28 cellular contexts compared by ENCODE assay signal in the genomic region with DNA sequence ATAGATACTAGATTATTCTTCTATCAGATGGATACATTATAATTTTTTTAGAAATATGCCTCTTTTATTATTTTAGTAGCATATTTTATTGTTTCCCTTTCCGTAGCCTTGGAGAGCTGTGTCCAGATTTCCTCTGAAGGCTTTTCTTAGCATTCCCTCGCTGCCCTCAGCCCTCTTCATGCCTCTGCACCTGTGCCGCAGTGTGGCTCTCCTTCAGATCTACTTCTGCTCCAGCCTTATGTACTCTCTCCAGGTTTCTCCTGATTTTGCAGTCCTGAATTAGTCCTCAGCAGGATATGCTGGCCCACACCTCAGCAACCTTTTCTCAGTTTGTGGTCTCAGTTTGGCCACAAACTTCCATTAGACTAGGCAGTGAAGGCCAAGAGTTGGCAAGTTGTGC.
DNase-seq lines count a peak whose midpoint lies in the region; ATAC-seq, FAIRE-seq and TF ChIP-seq lines count a peak whose summit lies in the region.
"Had no signal": no experiment of that assay in that cellular context is flagged by ENCODE, and none has a peak within 500 bp of the region (broad histone marks: within the 10 kb centered on the region; RNA-seq: fewer than 3 reads in every experiment).

No MANE protein-coding gene starts in this region.

- no peaks in the 10 kb centered on the region for H3K23me2 ChIP-seq in H1 (ENCODE audit: low read depth, low read length)

- H3K56ac ChIP-seq in H1 (replicated peaks; ENCODE audit: insufficient read length, low read depth, low read length) = no peak overlapping the region

- H3K36me3 Mint-ChIP-seq in GM23338 (ENCODE audit: low read depth) (no peaks in the 10 kb centered on the region), WTC11 (no peaks in the 10 kb centered on the region), neural progenitor cell (no peaks in the 10 kb centered on the region)

- H2BK15ac ChIP-seq in H1 (ENCODE audit: low read length) = no peak overlapping the region

- H4K5ac ChIP-seq in H1 (ENCODE audit: insufficient read length, low read depth, low read length) = no peak overlapping the region

- in situ Hi-C loops in KBM-7 (cut with MboI; ENCODE audit: low pct_unique_long_range_greater_than_20kb, low sequenced_read_pairs) = no loop called here

- no peak overlapping the region for H4K8ac ChIP-seq in H1 (ENCODE audit: extremely low read depth, insufficient read depth, low read length)

- peaks cover 43% of the 10 kb centered on the region for H3K4me1 ChIP-seq in GM23338 (ENCODE audit: insufficient read depth)
- peaks cover 0 to 5% (median 2%) of the 10 kb centered on the region in 4 experiments; a peak in 2 of 7 replicates for H3K4me1 ChIP-seq in H1 (replicated peaks in 1 of 4; ENCODE audit: control insufficient read depth in 3 of 4, insufficient read depth in 4 of 4, low read length in 3 of 4)
- peaks cover 5% of the 10 kb centered on the region for H3K4me1 ChIP-seq in neural progenitor cell
- H3K4me1 ChIP-seq in pancreas = no peaks in the 10 kb centered on the region
- H3K4me1 ChIP-seq in SJCRH30 = no peaks in the 10 kb centered on the region
- H3K4me1 ChIP-seq: BLaER1 treated with 17β-estradiol and CSF1 and Interleukin-3, amounts not matched to agents 10 nM and 100 nM; SJSA1 had no signal

- H3K9ac ChIP-seq in H1 (replicated peaks in 1 of 4; ENCODE audit: extremely low read depth in 1 of 4, low read depth in 3 of 4, low read length in 3 of 4) = no peak overlapping the region
- H3K9ac ChIP-seq in neural progenitor cell = no peak overlapping the region
- H3K9ac ChIP-seq: BLaER1 treated with 17β-estradiol and CSF1 and Interleukin-3, amounts not matched to agents 10 nM and 100 nM had no signal

- H3K27me3 ChIP-seq in GM23338 (ENCODE audit: insufficient read depth) (no peaks in the 10 kb centered on the region), H1 (replicated peaks in 1 of 4; ENCODE audit: control insufficient read depth in 3 of 4, extremely low read depth in 1 of 4, insufficient read depth in 3 of 4, low read length in 3 of 4) (no peaks in the 10 kb centered on the region), neural progenitor cell (no peaks in the 10 kb centered on the region), pancreas (peaks cover 0 to 3% (median 0%) of the 10 kb centered on the region in 4 donors), SJCRH30 (no peaks in the 10 kb centered on the region)
- H3K27me3 ChIP-seq: BLaER1 treated with 17β-estradiol and CSF1 and Interleukin-3, amounts not matched to agents 10 nM and 100 nM; SJSA1 had no signal

- H3K9me2 ChIP-seq in GM23338 (ENCODE audit: insufficient read depth) = no peaks in the 10 kb centered on the region

- H3K18ac ChIP-seq in H1 (ENCODE audit: extremely low read depth, low read length) = no peak overlapping the region

- H3K27me3 Mint-ChIP-seq in GM23338 (ENCODE audit: insufficient read depth, low read depth, poor library complexity) (peaks cover 2% of the 10 kb centered on the region), WTC11 (ENCODE audit: low read depth) (no peaks in the 10 kb centered on the region), neural progenitor cell (ENCODE audit: insufficient read depth, low read depth) (no peaks in the 10 kb centered on the region)
- H3K27me3 Mint-ChIP-seq: CD4-positive, alpha-beta memory T cell had no signal

- H4K20me1 ChIP-seq in GM23338 (replicated peaks; ENCODE audit: insufficient read depth) = no peaks in the 10 kb centered on the region
- H4K20me1 ChIP-seq in H1 (replicated peaks in 1 of 2; ENCODE audit: control insufficient read depth in 1 of 2, insufficient read depth in 2 of 2, low read length in 2 of 2) = no peaks in the 10 kb centered on the region
- no peaks in the 10 kb centered on the region for H4K20me1 ChIP-seq in neural progenitor cell (ENCODE audit: low read depth)
- H4K20me1 ChIP-seq: BLaER1 treated with 17β-estradiol and CSF1 and Interleukin-3, amounts not matched to agents 10 nM and 100 nM had no signal

- H2AK5ac ChIP-seq in H1 (ENCODE audit: low read depth, low read length) = no peak overlapping the region

- intact Hi-C loops in pancreas (cut with DNase I) = no loop called here

- no peak for TF ChIP-seq POLR2A in H1 (IDR thresholded peaks at IDR 0.05; ENCODE audit: control extremely low read depth in 1 of 2, low read depth in 2 of 2, low read length in 2 of 2)

- FAIRE-seq in H1 (lab: Jason Lieb, UNC) (no peak), pancreas (lab: Jason Lieb, UNC) (no peak)
- FAIRE-seq: GM12892, GM19239, HepG2 had no signal

- H3K9me3 Mint-ChIP-seq in GM23338 (no peaks in the 10 kb centered on the region; the same call in 2 of the 3 replicates), WTC11 (peaks cover 8% of the 10 kb centered on the region; the same call in 1 of the 2 replicates), neural progenitor cell (no peaks in the 10 kb centered on the region)

- no peak overlapping the region for H3K4ac ChIP-seq in H1 (replicated peaks; ENCODE audit: insufficient read length, low read depth, low read length)

- CTCF ChIA-PET in WTC11 (lab: Charles Lee) (interaction anchor here (1.0 kb wide), 1 partner anchor 13 kb away, joined by 4 read pairs; no protein-coding TSS in a partner anchor), H1 (lab: Charles Lee; ENCODE audit: partially characterized antibody) (interaction anchor here (1.4 kb wide), 1 partner anchor 12 kb away, joined by 7 read pairs; no protein-coding TSS in a partner anchor)

- no peak overlapping the region for H2BK20ac ChIP-seq in H1 (ENCODE audit: low read length)

- no peak overlapping the region for H3K4me3 Mint-ChIP-seq in GM23338
- no peak overlapping the region for H3K4me3 Mint-ChIP-seq in WTC11
- H3K4me3 Mint-ChIP-seq in neural progenitor cell = no peak overlapping the region
- H3K4me3 Mint-ChIP-seq: CD4-positive, alpha-beta memory T cell; HFFc6 had no signal

- no peak for TF ChIP-seq RAD21 in H1 (IDR thresholded peaks at IDR 0.05 in 1 of 2, conservative IDR thresholded peaks at IDR 0.05 in 1 of 2; ENCODE audit: low read depth in 2 of 2, low read length in 2 of 2)

- peak overlapping the region; percentile 71 for H3K27ac Mint-ChIP-seq in GM23338
- peak overlapping the region; percentile 71 for H3K27ac Mint-ChIP-seq in WTC11
- H3K27ac Mint-ChIP-seq in neural progenitor cell = no peak overlapping the region
- H3K27ac Mint-ChIP-seq: CD4-positive, alpha-beta memory T cell; HFFc6 had no signal

- POLR2A ChIA-PET in WTC11 (lab: Charles Lee) = no interaction called here
- POLR2A ChIA-PET in H1 (lab: Charles Lee; ENCODE audit: partially characterized antibody) = interaction anchor here (0.6 kb wide), 1 partner anchor 13 kb away, joined by 3 read pairs; no protein-coding TSS in a partner anchor

- 95% methylated on average over 3 of the region's 3 CpGs; no CpG with 5 or more reads in 1 of the 2 experiments for WGBS in H1 (ENCODE audit: extremely low coverage in 1 of 2, insufficient coverage in 1 of 2, insufficient read length in 1 of 2, insufficient replicate concordance in 2 of 2, low coverage in 1 of 2, low lambda C conversion rate in 2 of 2, missing lambda C conversion rate in 1 of 2), 2 experiments
- WGBS in pancreas, 2 donors = 87 to 89% methylated on average over 3 of the region's 3 CpGs

- H3K79me1 ChIP-seq in H1 (ENCODE audit: low read depth, low read length) = no peaks in the 10 kb centered on the region

- H2BK12ac ChIP-seq in H1 (ENCODE audit: low read depth, low read length) = no peak overlapping the region

- H3F3A ChIP-seq in GM23338 (replicated peaks; ENCODE audit: low read depth) = no peaks in the 10 kb centered on the region
- H3F3A ChIP-seq in neural progenitor cell (ENCODE audit: low read depth) = no peaks in the 10 kb centered on the region

- H3K4me2 ChIP-seq in GM23338 (peak overlapping the region; percentile 15; the same call in 1 of the 2 replicates), H1 (ENCODE audit: insufficient read depth in 1 of 2, low read depth in 2 of 2, low read length in 2 of 2) (no peak overlapping the region; a peak in 1 of 4 replicates), neural progenitor cell (no peak overlapping the region)
- H3K4me2 ChIP-seq: BLaER1 treated with 17β-estradiol and CSF1 and Interleukin-3, amounts not matched to agents 10 nM and 100 nM had no signal

- no peak overlapping the region for H3K27ac ChIP-seq in GM23338 (ENCODE audit: low read depth)
- H3K27ac ChIP-seq in H1 (ENCODE audit: low read depth, low read length) = no peak overlapping the region
- no peak overlapping the region for H3K27ac ChIP-seq in neural progenitor cell
- no peak overlapping the region for H3K27ac ChIP-seq in pancreas
- no peak overlapping the region for H3K27ac ChIP-seq in SJCRH30
- H3K27ac ChIP-seq: BLaER1 treated with 17β-estradiol and CSF1 and Interleukin-3, amounts not matched to agents 10 nM and 100 nM; SJSA1 had no signal

- H3K36me3 ChIP-seq in GM23338 (ENCODE audit: insufficient read depth) (no peaks in the 10 kb centered on the region), H1 (ENCODE audit: control insufficient read depth in 2 of 4, insufficient read depth in 4 of 4, low read length in 3 of 4) (no peaks in the 10 kb centered on the region), neural progenitor cell (no peaks in the 10 kb centered on the region), pancreas (no peaks in the 10 kb centered on the region), SJCRH30 (no peaks in the 10 kb centered on the region)
- H3K36me3 ChIP-seq: BLaER1 treated with 17β-estradiol and CSF1 and Interleukin-3, amounts not matched to agents 10 nM and 100 nM; HAP-1; SJSA1 had no signal

- no peak overlapping the region for H3K4me3 ChIP-seq in GM23338
- H3K4me3 ChIP-seq in H1 (ENCODE audit: extremely low read depth in 1 of 4, insufficient read depth in 2 of 4, low read depth in 3 of 4, low read length in 4 of 4) = no peak overlapping the region
- H3K4me3 ChIP-seq in neural progenitor cell = no peak overlapping the region
- no peak overlapping the region for H3K4me3 ChIP-seq in pancreas
- H3K4me3 ChIP-seq in SJCRH30 = no peak overlapping the region
- H3K4me3 ChIP-seq: BLaER1 treated with 17β-estradiol and CSF1 and Interleukin-3, amounts not matched to agents 10 nM and 100 nM; HAP-1; SJSA1 had no signal

- no peak overlapping the region for H2BK120ac ChIP-seq in H1 (replicated peaks; ENCODE audit: low read depth, low read length)

- H3K14ac ChIP-seq in H1 (ENCODE audit: insufficient read length) = no peak overlapping the region

- peak overlapping the region; percentile 40; the same call in 1 of the 2 replicates for H2AFZ ChIP-seq in GM23338
- H2AFZ ChIP-seq in H1 (ENCODE audit: low read length) = peak overlapping the region; percentile 95
- peak overlapping the region; percentile 19 for H2AFZ ChIP-seq in neural progenitor cell (replicated peaks)

- H3K4me1 Mint-ChIP-seq in GM23338 (peaks cover 13% of the 10 kb centered on the region), WTC11 (peaks cover 28% of the 10 kb centered on the region), neural progenitor cell (no peaks in the 10 kb centered on the region)
- H3K4me1 Mint-ChIP-seq: CD4-positive, alpha-beta memory T cell had no signal

- H3K79me2 ChIP-seq in GM23338 (replicated peaks; ENCODE audit: insufficient read depth) (no peaks in the 10 kb centered on the region), H1 (ENCODE audit: control insufficient read depth in 1 of 2, insufficient read depth in 2 of 2, low read length in 2 of 2) (no peaks in the 10 kb centered on the region), neural progenitor cell (ENCODE audit: low read depth) (no peaks in the 10 kb centered on the region)

- TF ChIP-seq EP300 in H1 (IDR thresholded peaks at IDR 0.05; ENCODE audit: borderline replicate concordance in 1 of 2, low read depth in 2 of 2, low read length in 2 of 2) = no peak

- peak; percentile 65; the same call in 2 of the 3 replicates for ATAC-seq in GM23338
- peak; percentile 88 for ATAC-seq in WTC11
- no peak for ATAC-seq in HG03521 (IDR thresholded peaks at IDR 0.05; ENCODE audit: unreplicated experiment)
- no peak for ATAC-seq in pancreas
- ATAC-seq: HepG2, PC-3 had no signal

- H3K9me3 ChIP-seq in H1 (ENCODE audit: insufficient read depth in 2 of 2, low read depth in 1 of 2, low read length in 1 of 2) (no peaks in the 10 kb centered on the region), neural progenitor cell (ENCODE audit: low read depth) (no peaks in the 10 kb centered on the region), pancreas (no peaks in the 10 kb centered on the region), SJCRH30 (replicated peaks) (no peaks in the 10 kb centered on the region)
- H3K9me3 ChIP-seq: HAP-1, SJSA1 had no signal

- no peak overlapping the region for H2BK5ac ChIP-seq in H1 (ENCODE audit: low read depth, low read length)

- no peak overlapping the region for H3K23ac ChIP-seq in H1 (ENCODE audit: insufficient read length)

- TF ChIP-seq CTCF in GM23338 (conservative IDR thresholded peaks at IDR 0.05; ENCODE audit: low read depth in 2 of 2) (no peak), WTC11 (IDR thresholded peaks at IDR 0.05) (no peak), H1 (IDR thresholded peaks at IDR 0.05; ENCODE audit: control extremely low read depth in 1 of 3, insufficient read depth in 1 of 3, low read depth in 1 of 3, low read length in 3 of 3) (no peak), neural progenitor cell (IDR thresholded peaks at IDR 0.05) (no peak), pancreas (IDR thresholded peaks at IDR 0.05) (no peak)

- H4K91ac ChIP-seq in H1 (replicated peaks; ENCODE audit: insufficient read length, low read length) = no peak overlapping the region

- DNase-seq in GM23338 (ENCODE audit: low spot score) (no peak), WTC11 (ENCODE audit: low spot score) (no peak), H1 (ENCODE audit: low read depth in 1 of 2, low spot score in 2 of 2) (no peak), neural progenitor cell (ENCODE audit: low spot score) (no peak), pancreas (no peak), KBM-7 (no peak), SJCRH30 (no peak)
- DNase-seq: CD4-positive, alpha-beta memory T cell; COR-L47; GF-D8; HFFc6; Kasumi-1; NCI-H1092 treated with DMSO at 0.1 percent for 48 hours; NCI-H1436 treated with DMSO at 0.1 percent for 48 hours; NCI-H187 treated with DMSO at 0.1 percent for 48 hours; NCI-H446; NCI-H524 treated with DMSO at 0.1 percent for 48 hours; NCI-H82; NK-92 treated with Interleukin-12 subunit alpha and Interleukin-12 subunit beta, amount 100 ng/mL, for 24 hours; PC-3; T-helper 1 cell had no signal

Comparison
In these comparisons a context has a peak if more than half of its experiments do, and no peak if none do; other contexts are left out.
1. ATAC-seq: peak in GM23338 (single experiment) and WTC11 (single experiment); none in HG03521 (single experiment) and pancreas (0 of 4).
2. H2AFZ ChIP-seq: peak in every context shown above with its lines; median percentile 95 in H1; 40 in GM23338; 19 in neural progenitor cell.